ENCODE assay signal across 32 cellular contexts in genomic region chr15:30059771-30060170, GRCh38. TPM values are rescaled to one million over a fixed set of nuclear protein-coding genes. Genes with fewer than 3 reads are reported as not detected.
"Had no signal": no experiment of that assay in that cellular context is flagged by ENCODE, and none has a peak within 500 bp of the region (broad histone marks: within the 10 kb centered on the region; RNA-seq: fewer than 3 reads in every experiment).

No MANE protein-coding gene starts in this region.

- ATAC-seq: activated CD4-positive, alpha-beta T cell treated with anti-CD3 and anti-CD28 coated beads for 36 hours; activated CD8-positive, alpha-beta memory T cell treated with anti-CD3 and anti-CD28 coated beads, Interleukin-2, amount 10 ng/mL, durations not matched to agents 7 days and 5 days; activated CD8-positive, alpha-beta T cell treated with anti-CD3 and anti-CD28 coated beads, Interleukin-2, amount 10 ng/mL, durations not matched to agents 7 days and 5 days; activated naive CD8-positive, alpha-beta T cell treated with anti-CD3 and anti-CD28 coated beads, Interleukin-2, amount 50 U/mL, for 24 hours; body of pancreas; effector memory CD8-positive, alpha-beta T cell; foreskin keratinocyte; gastrocnemius medialis; heart left ventricle; T-helper 17 cell had no signal

- H3K27ac ChIP-seq: adrenal gland, body of pancreas, colonic mucosa, esophagus muscularis mucosa, foreskin keratinocyte, gastrocnemius medialis, heart left ventricle, WERI-Rb-1 had no signal

- DNase-seq: activated B cell treated with CpG ODN at 0.5 μM for 24 hours; activated CD4-positive, alpha-beta memory T cell treated with anti-CD3 and anti-CD28 coated beads for 36 hours; activated CD4-positive, alpha-beta T cell treated with anti-CD3 and anti-CD28 coated beads for 36 hours; activated CD4-positive, alpha-beta T cell treated with anti-CD3 and anti-CD28 coated beads, Interleukin-2, amount 10 ng/mL, durations not matched to agents 24 days and 14 days; activated CD4-positive, CD25-positive, alpha-beta regulatory T cell treated with anti-CD3 and anti-CD28 coated beads, Interleukin-2, amount 50 U/mL, for 72 hours; activated CD8-positive, alpha-beta memory T cell treated with anti-CD3 and anti-CD28 coated beads, Interleukin-2, amount 10 ng/mL, durations not matched to agents 7 days and 5 days; activated CD8-positive, alpha-beta memory T cell treated with anti-CD3 and anti-CD28 coated beads, Interleukin-2, amount 50 U/mL, for 4 hours; activated CD8-positive, alpha-beta T cell treated with anti-CD3 and anti-CD28 coated beads, Interleukin-2, amount 10 ng/mL, durations not matched to agents 7 days and 5 days; activated effector memory CD4-positive, alpha-beta T cell treated with anti-CD3 and anti-CD28 coated beads, Interleukin-2, amount 50 U/mL, for 16 hours; activated naive CD4-positive, alpha-beta T cell treated with anti-CD3 and anti-CD28 coated beads for 36 hours; activated naive CD8-positive, alpha-beta T cell treated with anti-CD3 and anti-CD28 coated beads for 36 hours; activated naive CD8-positive, alpha-beta T cell treated with anti-CD3 and anti-CD28 coated beads, Interleukin-2, amount 50 U/mL, for 24 hours; activated T-cell treated with anti-CD3 and anti-CD28 coated beads, Interleukin-2, amount 50 U/mL, for 1 hour; activated T-cell treated with anti-CD3 and anti-CD28 coated beads, Interleukin-2, amount 50 U/mL, for 48 hours; adrenal gland; aorta; body of pancreas; colonic mucosa; effector CD4-positive, alpha-beta T cell; effector memory CD8-positive, alpha-beta T cell; erythroblast; foreskin keratinocyte; gastrocnemius medialis; glutamatergic neuron; heart left ventricle; T-helper 17 cell; T1000; WERI-Rb-1 had no signal

RNA-seq across cellular contexts. Expression of gene GOLGA8J, which starts 23.0 kb away (rescaled TPM):
- total RNA-seq: activated CD4-positive, alpha-beta memory T cell treated with anti-CD3 and anti-CD28 coated beads for 36 hours; activated CD4-positive, alpha-beta T cell treated with anti-CD3 and anti-CD28 coated beads, Interleukin-2, amount 10 ng/mL, durations not matched to agents 24 days and 14 days; activated CD8-positive, alpha-beta memory T cell treated with anti-CD3 and anti-CD28 coated beads for 36 hours; activated naive CD4-positive, alpha-beta T cell treated with anti-CD3 and anti-CD28 coated beads for 36 hours; activated naive CD8-positive, alpha-beta T cell treated with anti-CD3 and anti-CD28 coated beads for 36 hours; activated T-helper 2 cell treated with anti-CD3 and anti-CD28 coated beads, Interferon-gamma antibody, Interleukin-2, Interleukin-4, amounts not matched to agents 10 μg/mL and 5 μg/mL and 100 μg/mL, durations not matched to agents 14 hours and 24 hours and 36 hours; body of pancreas; chondrocyte; esophagus muscularis mucosa; gastrocnemius medialis; heart left ventricle had no signal
